ENCODE assay signal across 16 cellular contexts in the genomic region with DNA sequence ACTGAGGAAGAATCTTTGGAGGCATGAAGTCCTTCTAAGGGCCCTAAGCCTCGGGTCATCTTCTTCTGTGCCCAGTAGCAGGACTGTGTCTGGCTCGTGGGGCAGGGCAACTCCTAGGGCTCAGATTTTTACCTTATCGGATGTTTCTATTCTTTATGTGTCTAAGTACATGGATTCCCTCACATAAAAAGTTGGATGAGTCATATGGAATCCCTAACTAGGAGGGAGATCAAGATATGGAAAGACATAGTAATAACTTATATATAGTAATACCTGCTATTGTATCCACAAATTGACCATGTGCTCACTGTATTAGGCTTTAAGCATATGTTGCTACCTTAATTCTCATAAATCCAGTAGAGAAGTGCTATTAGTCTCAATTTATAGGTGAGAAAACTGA.
DNase-seq lines count a peak whose midpoint lies in the region; FAIRE-seq and TF ChIP-seq lines count a peak whose summit lies in the region.
"Had no signal": no experiment of that assay in that cellular context is flagged by ENCODE, and none has a peak within 500 bp of the region (broad histone marks: within the 10 kb centered on the region; RNA-seq: fewer than 3 reads in every experiment).

No MANE protein-coding gene starts in this region.

- no peak overlapping the region for H2AFZ ChIP-seq in smooth muscle cell (ENCODE audit: low read depth)

- no peak overlapping the region for H3K4me2 ChIP-seq in smooth muscle cell
- H3K4me2 ChIP-seq: A549 had no signal

- no peak overlapping the region for H3K9ac ChIP-seq in smooth muscle cell (ENCODE audit: low read depth)

- H3K27ac ChIP-seq in RWPE1 (no peak overlapping the region), esophagus squamous epithelium (peak overlapping the region in 3 of 4 donors; percentile 57 to 81 (median 77)), smooth muscle cell (ENCODE audit: low read depth) (peak overlapping the region; percentile 9), small intestine (ENCODE audit: low read depth in 1 of 2, low read length in 1 of 2) (no peak overlapping the region)
- H3K27ac ChIP-seq: A549, C4-2B, HL-60 had no signal

- WGBS in esophagus squamous epithelium, 2 donors, result 35 to 65% methylated on average over 3 of the region's 3 CpGs
- 41% methylated on average over 3 of the region's 3 CpGs for WGBS in smooth muscle cell (ENCODE audit: low lambda C conversion rate)
- 79 to 80% (median 79%) methylated on average over 3 of the region's 3 CpGs for WGBS in small intestine, 3 donors

- no peaks in the 10 kb centered on the region for H3K79me2 ChIP-seq in smooth muscle cell (ENCODE audit: low read depth)

- POLR2A ChIA-PET in RWPE1 (lab: Yijun Ruan, JAX; ENCODE audit: low non-redundant PET), result no interaction called here

- H3K27me3 ChIP-seq in esophagus squamous epithelium (no peaks in the 10 kb centered on the region), smooth muscle cell (ENCODE audit: low read depth) (no peaks in the 10 kb centered on the region), small intestine (ENCODE audit: control insufficient read depth in 2 of 2, insufficient read depth in 2 of 2, low read length in 2 of 2) (no peaks in the 10 kb centered on the region)
- H3K27me3 ChIP-seq: BE2C had no signal

- no peaks in the 10 kb centered on the region for H3F3A ChIP-seq in smooth muscle cell (ENCODE audit: low read depth)

- H3K9me3 ChIP-seq in esophagus squamous epithelium (no peaks in the 10 kb centered on the region), smooth muscle cell (replicated peaks; ENCODE audit: low read depth) (no peaks in the 10 kb centered on the region), small intestine (ENCODE audit: control insufficient read depth, low read depth) (no peaks in the 10 kb centered on the region)
- H3K9me3 ChIP-seq: BE2C had no signal

- TF ChIP-seq CTCF in RWPE1 (conservative IDR thresholded peaks at IDR 0.05; ENCODE audit: low read depth), result no peak
- no peak for TF ChIP-seq CTCF in esophagus squamous epithelium (IDR thresholded peaks at IDR 0.05)
- no peak for TF ChIP-seq CTCF in smooth muscle cell (IDR thresholded peaks at IDR 0.05; ENCODE audit: borderline replicate concordance, insufficient read depth, poor library complexity, severe bottlenecking)

- CTCF ChIA-PET in RWPE1 (lab: Yijun Ruan, JAX), result no interaction called here

- no peak for TF ChIP-seq POLR2A in esophagus squamous epithelium (IDR thresholded peaks at IDR 0.05)

- DNase-seq in ELR (ENCODE audit: low read depth), result peak; percentile 13
- peak; percentile 41 for DNase-seq in RWPE1 (ENCODE audit: low spot score)
- no peak for DNase-seq in esophagus squamous epithelium (lab: John Stamatoyannopoulos, UW)
- no peak for DNase-seq in smooth muscle cell (lab: John Stamatoyannopoulos, UW; ENCODE audit: unreplicated experiment)
- DNase-seq in midbrain (lab: John Stamatoyannopoulos, UW), result no peak
- no peak for DNase-seq in small intestine
- DNase-seq in NCI-H748 (lab: John Stamatoyannopoulos, UW; ENCODE audit: unreplicated experiment), result no peak
- DNase-seq: BE2C; CD4-positive, alpha-beta memory T cell; DMS79; GF-D8; HCEC 1CT; HFFc6 had no signal

- FAIRE-seq in small intestine (lab: Jason Lieb, UNC), result no peak
- FAIRE-seq: A549 had no signal

- intact Hi-C loops in esophagus squamous epithelium (cut with DNase I), result no loop called here

- H3K4me3 ChIP-seq in esophagus squamous epithelium (no peak overlapping the region), smooth muscle cell (no peak overlapping the region), small intestine (ENCODE audit: low read depth in 1 of 2, low read length in 2 of 2) (no peak overlapping the region)
- H3K4me3 ChIP-seq: A549 had no signal

- H3K4me1 ChIP-seq in esophagus squamous epithelium (peaks cover 0 to 43% (median 0%) of the 10 kb centered on the region in 3 donors), smooth muscle cell (ENCODE audit: low read depth) (peaks cover 3% of the 10 kb centered on the region), small intestine (ENCODE audit: control insufficient read depth in 2 of 2, insufficient read depth in 1 of 2, low read depth in 1 of 2, low read length in 1 of 2) (no peaks in the 10 kb centered on the region)
- H3K4me1 ChIP-seq: A549 had no signal

- H3K36me3 ChIP-seq in esophagus squamous epithelium (no peaks in the 10 kb centered on the region), smooth muscle cell (ENCODE audit: low read depth) (no peaks in the 10 kb centered on the region), small intestine (ENCODE audit: control insufficient read depth in 2 of 2, insufficient read depth in 2 of 2, low read length in 2 of 2) (no peaks in the 10 kb centered on the region)
- H3K36me3 ChIP-seq: BE2C had no signal

- no peaks in the 10 kb centered on the region for H4K20me1 ChIP-seq in smooth muscle cell (ENCODE audit: low read depth)

Comparison
In these comparisons a context has a peak if more than half of its experiments do, and no peak if none do; other contexts are left out.
1. DNase-seq: peak in ELR (single experiment) and RWPE1 (single experiment); none in esophagus squamous epithelium (single experiment), smooth muscle cell (single experiment), midbrain (single experiment), small intestine (single experiment) and NCI-H748 (single experiment).
2. H3K27ac ChIP-seq: peak in esophagus squamous epithelium (3 of 4) and smooth muscle cell (single experiment); none in RWPE1 (single experiment) and small intestine (0 of 2).